Comparison of ENCODE assay signal across 16 cellular contexts in genomic region chr15:89809787-89810148, GRCh38. TPM values are rescaled to one million over a fixed set of nuclear protein-coding genes. Genes with fewer than 3 reads are reported as not detected.
"Had no signal": no experiment of that assay in that cellular context is flagged by ENCODE, and none has a peak within 500 bp of the region (broad histone marks: within the 10 kb centered on the region; RNA-seq: fewer than 3 reads in every experiment).

No MANE protein-coding gene starts in this region.

- H3K9me3 ChIP-seq: heart left ventricle, left ventricle myocardium inferior, spleen, upper lobe of left lung had no signal

- H3K4me1 Mint-ChIP-seq: neural crest cell had no signal

- DNase-seq: activated CD4-positive, alpha-beta T cell treated with anti-CD3 and anti-CD28 coated beads, Interleukin-2, amount 50 U/mL, for 4 hours; activated CD4-positive, CD25-positive, alpha-beta regulatory T cell; activated effector memory CD4-positive, alpha-beta T cell treated with anti-CD3 and anti-CD28 coated beads, Interleukin-2, amount 50 U/mL, for 16 hours; activated T-cell treated with anti-CD3 and anti-CD28 coated beads, Interleukin-2, amount 50 U/mL, for 24 hours; heart left ventricle; left ventricle myocardium inferior; stimulated activated CD4-positive, alpha-beta T cell treated with anti-CD3 and anti-CD28 coated beads, Interleukin-1b, Interleukin-23, amount 100 ng/mL, for 48 hours; stimulated activated naive CD4-positive, alpha-beta T cell; T-helper 2 cell; upper lobe of left lung had no signal

- H3K27ac ChIP-seq: heart left ventricle, spleen, upper lobe of left lung had no signal

- H3K4me3 Mint-ChIP-seq: activated naive CD8-positive, alpha-beta T cell; activated T-cell treated with anti-CD3 and anti-CD28 coated beads, Interleukin-2, amount 50 U/mL, for 24 hours; neural crest cell had no signal

- ATAC-seq: heart left ventricle had no signal

- H3K4me3 ChIP-seq: heart left ventricle, left ventricle myocardium inferior, spleen, upper lobe of left lung had no signal

- H3K9me3 Mint-ChIP-seq: activated T-cell treated with anti-CD3 and anti-CD28 coated beads, Interleukin-2, amount 50 U/mL, for 24 hours; neural crest cell had no signal

- H3K27ac Mint-ChIP-seq: activated naive CD8-positive, alpha-beta T cell; activated T-cell treated with anti-CD3 and anti-CD28 coated beads, Interleukin-2, amount 50 U/mL, for 24 hours; progenitor cell of endocrine pancreas had no signal

- H3K36me3 Mint-ChIP-seq: activated naive CD8-positive, alpha-beta T cell had no signal

RNA-seq across cellular contexts. Expression of gene MESP2, which starts 33.6 kb away (rescaled TPM):
- total RNA-seq: frontal cortex, progenitor cell of endocrine pancreas, spleen, temporal lobe had no signal
